In genomic region chrX:153334654-153335295, GRCh38 we compare ENCODE assay signal across 9 cellular contexts. TPM values are rescaled to one million over a fixed set of nuclear protein-coding genes. Genes with fewer than 3 reads are reported as not detected.
DNase-seq lines count a peak whose midpoint lies in the region; ATAC-seq, FAIRE-seq and TF ChIP-seq lines count a peak whose summit lies in the region.
"Had no signal": no experiment of that assay in that cellular context is flagged by ENCODE, and none has a peak within 500 bp of the region (broad histone marks: within the 10 kb centered on the region; RNA-seq: fewer than 3 reads in every experiment).

No MANE protein-coding gene starts in this region.

- DNase-seq in activated CD8-positive, alpha-beta memory T cell treated with anti-CD3 and anti-CD28 coated beads, Interleukin-2, amount 10 ng/mL, durations not matched to agents 7 days and 5 days = no peak
- no peak for DNase-seq in activated CD8-positive, alpha-beta memory T cell treated with anti-CD3 and anti-CD28 coated beads, Interleukin-2, amount 50 U/mL, for 4 hours
- no peak for DNase-seq in activated naive CD8-positive, alpha-beta T cell treated with anti-CD3 and anti-CD28 coated beads, Interleukin-2, amount 50 U/mL, for 24 hours
- DNase-seq in thyroid gland (no peak), frontal cortex (ENCODE audit: low spot score in 2 of 2) (no peak), GOT3 (lab: John Stamatoyannopoulos, UW) (no peak), AML-193 (lab: John Stamatoyannopoulos, UW) (no peak)

- intact Hi-C loops in thyroid gland (cut with DNase I) = no loop called here

- FAIRE-seq in frontal cortex (lab: Jason Lieb, UNC) = no peak

- CTCF ChIA-PET in activated CD8-positive, alpha-beta memory T cell treated with anti-CD3 and anti-CD28 coated beads, Interleukin-2, amount 10 ng/mL, durations not matched to agents 7 days and 5 days (lab: Charles Lee) = interaction anchor here (1.0 kb wide), 1 partner anchor 135 kb away, joined by 3 read pairs; the partner anchor contains the start of gene HAUS7

- peak overlapping the region; percentile 59 to 75 for H3K27ac ChIP-seq in liver (ENCODE audit: low read depth in 1 of 2, low read length in 2 of 2)
- H3K27ac ChIP-seq in thyroid gland = no peak overlapping the region

- H3K9me3 ChIP-seq in liver (ENCODE audit: control insufficient read depth in 4 of 4, low read length in 3 of 4) = no peaks in the 10 kb centered on the region
- H3K9me3 ChIP-seq in thyroid gland = no peaks in the 10 kb centered on the region

- H3K9me3 Mint-ChIP-seq in activated CD8-positive, alpha-beta memory T cell treated with anti-CD3 and anti-CD28 coated beads, Interleukin-2, amount 10 ng/mL, durations not matched to agents 7 days and 5 days (ENCODE audit: low read depth) = no peaks in the 10 kb centered on the region
- no peaks in the 10 kb centered on the region for H3K9me3 Mint-ChIP-seq in activated naive CD8-positive, alpha-beta T cell treated with anti-CD3 and anti-CD28 coated beads, Interleukin-2, amount 50 U/mL, for 24 hours

- no peak for ATAC-seq in activated CD8-positive, alpha-beta memory T cell treated with anti-CD3 and anti-CD28 coated beads, Interleukin-2, amount 10 ng/mL, durations not matched to agents 7 days and 5 days
- ATAC-seq in activated naive CD8-positive, alpha-beta T cell treated with anti-CD3 and anti-CD28 coated beads, Interleukin-2, amount 50 U/mL, for 24 hours = no peak

- TF ChIP-seq CTCF in liver (IDR thresholded peaks at IDR 0.05; ENCODE audit: low read depth, low read length, missing input control) (no peak), thyroid gland (IDR thresholded peaks at IDR 0.05) (no peak)

- H3K27me3 Mint-ChIP-seq in activated CD8-positive, alpha-beta memory T cell treated with anti-CD3 and anti-CD28 coated beads, Interleukin-2, amount 10 ng/mL, durations not matched to agents 7 days and 5 days = peaks cover 10% of the 10 kb centered on the region
- H3K27me3 Mint-ChIP-seq in activated naive CD8-positive, alpha-beta T cell treated with anti-CD3 and anti-CD28 coated beads, Interleukin-2, amount 50 U/mL, for 24 hours = no peaks in the 10 kb centered on the region

- peaks cover 26% of the 10 kb centered on the region for H3K36me3 Mint-ChIP-seq in activated CD8-positive, alpha-beta memory T cell treated with anti-CD3 and anti-CD28 coated beads, Interleukin-2, amount 10 ng/mL, durations not matched to agents 7 days and 5 days
- peaks cover 24% of the 10 kb centered on the region for H3K36me3 Mint-ChIP-seq in activated naive CD8-positive, alpha-beta T cell treated with anti-CD3 and anti-CD28 coated beads, Interleukin-2, amount 50 U/mL, for 24 hours (ENCODE audit: low read depth)

- H3K4me1 ChIP-seq in liver (ENCODE audit: control insufficient read depth in 4 of 4, insufficient read depth in 4 of 4, low read length in 3 of 4) (peaks cover 2 to 9% (median 6%) of the 10 kb centered on the region in 4 donors), thyroid gland (peaks cover 5 to 7% of the 10 kb centered on the region in 2 donors)

- WGBS in liver = 10% methylated on average over 16 of the region's 16 CpGs
- 13 to 18% methylated on average over 11 to 12 of the region's 16 CpGs for WGBS in thyroid gland, 2 donors

- peak overlapping the region in 1 of 2 donors; percentile 43 for H3K9ac ChIP-seq in liver (ENCODE audit: low read depth in 1 of 2, low read length in 2 of 2)

- peak overlapping the region; percentile 88 for H3K27ac Mint-ChIP-seq in activated CD8-positive, alpha-beta memory T cell treated with anti-CD3 and anti-CD28 coated beads, Interleukin-2, amount 10 ng/mL, durations not matched to agents 7 days and 5 days
- peak overlapping the region; percentile 64 for H3K27ac Mint-ChIP-seq in activated naive CD8-positive, alpha-beta T cell treated with anti-CD3 and anti-CD28 coated beads, Interleukin-2, amount 50 U/mL, for 24 hours

- H3K4me1 Mint-ChIP-seq in activated CD8-positive, alpha-beta memory T cell treated with anti-CD3 and anti-CD28 coated beads, Interleukin-2, amount 10 ng/mL, durations not matched to agents 7 days and 5 days = peaks cover 46% of the 10 kb centered on the region
- H3K4me1 Mint-ChIP-seq in activated naive CD8-positive, alpha-beta T cell treated with anti-CD3 and anti-CD28 coated beads, Interleukin-2, amount 50 U/mL, for 24 hours = peaks cover 42% of the 10 kb centered on the region

- H3K36me3 ChIP-seq in liver (ENCODE audit: control insufficient read depth in 4 of 4, insufficient read depth in 3 of 4, low read depth in 1 of 4, low read length in 3 of 4) (peaks cover 0 to 5% (median under 1%) of the 10 kb centered on the region in 4 donors), thyroid gland (no peaks in the 10 kb centered on the region)

- no peak for TF ChIP-seq POLR2A in thyroid gland (IDR thresholded peaks at IDR 0.05)

- TF ChIP-seq RAD21 in liver (IDR thresholded peaks at IDR 0.05) = no peak

- peak overlapping the region; percentile 83 for H3K4me3 Mint-ChIP-seq in activated CD8-positive, alpha-beta memory T cell treated with anti-CD3 and anti-CD28 coated beads, Interleukin-2, amount 10 ng/mL, durations not matched to agents 7 days and 5 days
- peak overlapping the region; percentile 85 for H3K4me3 Mint-ChIP-seq in activated naive CD8-positive, alpha-beta T cell treated with anti-CD3 and anti-CD28 coated beads, Interleukin-2, amount 50 U/mL, for 24 hours

- H3K27me3 ChIP-seq in liver (ENCODE audit: control insufficient read depth in 4 of 4, insufficient read depth in 4 of 4, low read length in 3 of 4) (peaks cover 0 to 2% (median 0%) of the 10 kb centered on the region in 4 donors), thyroid gland (no peaks in the 10 kb centered on the region)

- peak overlapping the region; percentile 20 to 69 (median 66) for H3K4me3 ChIP-seq in liver (ENCODE audit: low read depth in 1 of 3, low read length in 3 of 3)
- H3K4me3 ChIP-seq in thyroid gland (replicated peaks in 1 of 3) = peak overlapping the region in 2 of 3 donors; percentile 44 to 55

TF ChIP-seq in liver, 16 proteins besides CTCF, POLR2A, EP300 and RAD21 (continues in another document):
- TF ChIP-seq HNF4A (conservative IDR thresholded peaks at IDR 0.05) = no peak
- TF ChIP-seq RXRA (IDR thresholded peaks at IDR 0.05) = no peak
- no peak for TF ChIP-seq FOXA1 (IDR thresholded peaks at IDR 0.05)
- no peak for TF ChIP-seq HNF4G (IDR thresholded peaks at IDR 0.05)
- TF ChIP-seq ZBTB33 (IDR thresholded peaks at IDR 0.05) = no peak
- TF ChIP-seq REST (IDR thresholded peaks at IDR 0.05) = no peak
- no peak for TF ChIP-seq JUND (IDR thresholded peaks at IDR 0.05)
- TF ChIP-seq GABPA (IDR thresholded peaks at IDR 0.05 in 1 of 2, conservative IDR thresholded peaks at IDR 0.05 in 1 of 2) = no peak
- no peak for TF ChIP-seq FOXA2 (IDR thresholded peaks at IDR 0.05)
- no peak for TF ChIP-seq TAF1 (conservative IDR thresholded peaks at IDR 0.05)
- TF ChIP-seq ATF3 (IDR thresholded peaks at IDR 0.05) = no peak
- no peak for TF ChIP-seq SP1 (IDR thresholded peaks at IDR 0.05)
- no peak for TF ChIP-seq EGR1 (IDR thresholded peaks at IDR 0.05; ENCODE audit: low read depth in 2 of 2)
- TF ChIP-seq NR2F2 (IDR thresholded peaks at IDR 0.05) = no peak

RNA-seq across cellular contexts. Expression of gene ZNF275, which starts 0.8 kb away (rescaled TPM):
- 10 to 100 TPM; 11.8 to 11.9 TPM for total RNA-seq in activated CD8-positive, alpha-beta memory T cell treated with anti-CD3 and anti-CD28 coated beads, Interleukin-2, amount 10 ng/mL, durations not matched to agents 7 days and 5 days
- total RNA-seq in liver (10 to 100 TPM in 1 of 2 donors, 1 to 10 TPM in 1; 9.9 to 13.9 TPM), thyroid gland (10 to 100 TPM in 3 of 4 donors, 1 to 10 TPM in 1; 8.2 to 16.4 (median 12.1) TPM), frontal cortex (5.7 TPM)
- polyA plus RNA-seq in liver = 1 to 10 TPM; 6.2 to 7.3 TPM

RNA-seq across cellular contexts. Expression of gene PNMA6F, which starts 13.2 kb away (rescaled TPM):
- total RNA-seq in activated CD8-positive, alpha-beta memory T cell treated with anti-CD3 and anti-CD28 coated beads, Interleukin-2, amount 10 ng/mL, durations not matched to agents 7 days and 5 days = not detected
- total RNA-seq in liver (not detected), thyroid gland (not detected), frontal cortex (0.82 TPM)
- not detected for polyA plus RNA-seq in liver
- total RNA-seq: esophagus mucosa had no signal

Comparison
In these comparisons a context has a peak if more than half of its experiments do, and no peak if none do; other contexts are left out.
1. H3K27ac ChIP-seq: peak in liver (2 of 2); none in thyroid gland (0 of 3).